ENCODE assay signal across 9 cellular contexts in the genomic region with DNA sequence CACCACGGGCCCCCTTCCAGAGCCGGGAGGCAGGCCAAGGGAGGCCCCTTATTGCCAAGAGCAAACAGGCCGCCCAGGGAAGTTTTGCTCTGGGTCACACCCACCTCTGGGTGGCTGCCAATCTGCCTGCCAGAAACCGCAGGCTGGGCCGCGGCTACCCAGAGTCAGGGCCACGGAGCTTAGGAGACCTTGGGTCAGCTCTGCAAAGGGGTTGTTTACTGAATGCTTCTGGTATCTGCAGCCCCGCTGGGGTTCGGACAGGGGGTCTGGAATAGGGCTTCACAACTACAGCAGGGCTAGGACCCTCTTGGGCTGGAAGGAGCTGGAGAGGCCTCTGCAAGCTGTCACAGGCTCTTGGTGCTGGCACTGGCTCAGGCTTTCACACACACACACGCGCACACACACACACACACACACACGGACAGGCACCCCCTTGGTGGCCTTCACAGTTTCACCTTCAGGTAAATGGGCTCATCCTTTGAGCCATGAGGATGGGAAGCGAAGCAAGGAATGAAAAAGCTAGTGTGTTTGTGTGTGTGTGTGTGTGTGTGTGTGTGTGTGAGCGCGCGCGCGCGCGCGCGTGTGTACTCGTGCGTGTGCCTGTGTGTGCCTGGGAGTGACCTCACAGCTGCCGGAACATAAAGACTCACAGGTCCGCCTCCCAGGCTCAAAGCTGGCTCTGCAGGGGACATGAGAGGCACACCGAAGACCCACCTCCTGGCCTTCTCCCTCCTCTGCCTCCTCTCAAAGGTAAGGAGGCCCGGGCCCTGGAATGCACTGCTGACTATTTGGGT. TPM values are rescaled to one million over a fixed set of nuclear protein-coding genes. Genes with fewer than 3 reads are reported as not detected.
DNase-seq lines count a peak whose midpoint lies in the region; ATAC-seq, FAIRE-seq and TF ChIP-seq lines count a peak whose summit lies in the region.
"Had no signal": no experiment of that assay in that cellular context is flagged by ENCODE, and none has a peak within 500 bp of the region (broad histone marks: within the 10 kb centered on the region; RNA-seq: fewer than 3 reads in every experiment).

TSS of gene CCN5 (plus strand) at position 669 of the 794 bp plus-strand sequence. CDS start at position 691, 22 bp downstream.

- H3K9me2 ChIP-seq in OCI-LY7 (ENCODE audit: insufficient read depth, low read length): no peaks in the 10 kb centered on the region

- no peak within 1 kb of the TSS for H3K4me3 ChIP-seq in OCI-LY7 (ENCODE audit: low read depth, low read length, poor library complexity, severe bottlenecking)

- CTCF ChIA-PET in OCI-LY7 (lab: Charles Lee; ENCODE audit: unreplicated experiment): no interaction called here

- no peak within 1 kb of the TSS for H3K27ac ChIP-seq in OCI-LY7 (ENCODE audit: low read depth, low read length, poor library complexity, severe bottlenecking)

- no peak within 1 kb of the TSS for H3K4me2 ChIP-seq in OCI-LY7 (ENCODE audit: low read length)

- intact Hi-C loops in OCI-LY7 (cut with micrococcal nuclease; ENCODE audit: unreplicated experiment): no loop called here

- no peaks in the 10 kb centered on the region for H3K4me1 ChIP-seq in OCI-LY7 (ENCODE audit: insufficient read depth, low read length, poor library complexity, severe bottlenecking)

- DNase-seq in HK-2 (ENCODE audit: unreplicated experiment) (peak; percentile 83), SW480 (ENCODE audit: low spot score) (peak; percentile 85), globus pallidus (ENCODE audit: low spot score) (peak; percentile 75), renal cortical epithelial cell (ENCODE audit: low read depth) (peak; percentile 79), GM12892 (ENCODE audit: insufficient read length) (no peak), NCI-H82 treated with DMSO at 0.1 percent for 48 hours (lab: John Stamatoyannopoulos, UW; ENCODE audit: unreplicated experiment) (no peak), OCI-LY7 (ENCODE audit: low spot score) (no peak)

- POLR2A ChIA-PET in OCI-LY7 (lab: Charles Lee): interaction anchor here (0.6 kb wide), 2 partner anchors 47 to 131 kb away, joined by 3 read pairs; no protein-coding TSS in a partner anchor

- no peak for FAIRE-seq in GM12892 (lab: Jason Lieb, UNC)
- FAIRE-seq: endometrium had no signal

- H4K20me1 ChIP-seq in OCI-LY7 (ENCODE audit: insufficient read depth, low read length): no peaks in the 10 kb centered on the region

- H3K36me3 ChIP-seq in OCI-LY7 (ENCODE audit: insufficient read depth, low read length): no peaks in the 10 kb centered on the region

- no peak within 1 kb of the TSS for H2AFZ ChIP-seq in OCI-LY7 (ENCODE audit: low read length)

- H3K9me3 ChIP-seq in OCI-LY7 (ENCODE audit: low read length): no peaks in the 10 kb centered on the region

- BruUV-seq in OCI-LY7 (replicated peaks; lab: Mats Ljungman, UMichigan): no TSS peak

- no peak for TF ChIP-seq CTCF in OCI-LY7 (conservative IDR thresholded peaks at IDR 0.05; ENCODE audit: low read length)

- no peak for TF ChIP-seq POLR2A in GM12892 (IDR thresholded peaks at IDR 0.05; ENCODE audit: low read depth, low read length)

- H3K79me2 ChIP-seq in OCI-LY7 (ENCODE audit: insufficient read depth, low read depth, low read length): no peaks in the 10 kb centered on the region

- no peak for ATAC-seq in HG02623 (IDR thresholded peaks at IDR 0.05; ENCODE audit: unreplicated experiment)

RNA-seq across cellular contexts. Expression of gene CCN5, which starts in this region (rescaled TPM):
- total RNA-seq in renal cortical epithelial cell (0.10 TPM in 1 of 2 replicates, not detected in the other), OCI-LY7 (2022) (not detected in 2 replicates)
- polyA plus RNA-seq in GM12892 (2012; ENCODE audit: missing spikeins): not detected
- total RNA-seq in OCI-LY7 (2014; rRNA removed; shearing (Covaris generic)): not detected in 2 replicates

Comparison
In these comparisons a context has a peak if more than half of its experiments do, and no peak if none do; other contexts are left out.
1. Peak in DNase-seq in renal cortical epithelial cell; RNA of the gene not detected or under 1 TPM.
2. DNase-seq: peak in HK-2 (single experiment), SW480 (single experiment) and globus pallidus (single experiment); none in GM12892 (single experiment), NCI-H82 treated with DMSO at 0.1 percent for 48 hours (single experiment) and OCI-LY7 (single experiment).